In genomic region chr2:150860301-150860700, GRCh38 we compare ENCODE assay signal across 25 cellular contexts.
A peak's percentile ranks its signal among the peaks of the same experiment; 100 is the strongest.
DNase-seq lines count a peak whose midpoint lies in the region; ATAC-seq and TF ChIP-seq lines count a peak whose summit lies in the region.
"Had no signal": no experiment of that assay in that cellular context is flagged by ENCODE, and none has a peak within 500 bp of the region (broad histone marks: within the 10 kb centered on the region; RNA-seq: fewer than 3 reads in every experiment).

No MANE protein-coding gene starts in this region.

- POLR2A ChIA-PET in WTC11 (lab: Charles Lee), result interaction anchor here (0.7 kb wide), 1 partner anchor 883 kb away, joined by 10 read pairs; no protein-coding TSS in a partner anchor

- TF ChIP-seq CTCF in WTC11 (IDR thresholded peaks at IDR 0.05) (no peak), neural progenitor cell (IDR thresholded peaks at IDR 0.05) (no peak)

- CTCF ChIA-PET in WTC11 (lab: Charles Lee), result no interaction called here

- peaks cover 64% of the 10 kb centered on the region for H3K36me3 Mint-ChIP-seq in WTC11
- no peaks in the 10 kb centered on the region for H3K36me3 Mint-ChIP-seq in neural progenitor cell
- H3K36me3 Mint-ChIP-seq: activated naive CD8-positive, alpha-beta T cell; CD4-positive, CD25-positive, alpha-beta regulatory T cell; natural killer cell treated with Interleukin-12 subunit alpha and Interleukin-12 subunit beta and Interleukin-15 and Interleukin-18, amount 100 ng/mL, for 72 hours had no signal

- H3K27me3 Mint-ChIP-seq in WTC11 (ENCODE audit: low read depth) (no peaks in the 10 kb centered on the region), neural progenitor cell (ENCODE audit: insufficient read depth, low read depth) (peaks cover 2% of the 10 kb centered on the region)
- H3K27me3 Mint-ChIP-seq: activated CD4-positive, alpha-beta T cell treated with anti-CD3 and anti-CD28 coated beads, Interleukin-2, amount 10 ng/mL, durations not matched to agents 24 days and 14 days; CD4-positive, CD25-positive, alpha-beta regulatory T cell; natural killer cell treated with Interleukin-12 subunit alpha and Interleukin-12 subunit beta and Interleukin-15 and Interleukin-18, amount 100 ng/mL, for 72 hours had no signal

- no peaks in the 10 kb centered on the region for H3K27me3 ChIP-seq in neural progenitor cell
- H3K27me3 ChIP-seq: suprapubic skin had no signal

- H3F3A ChIP-seq in neural progenitor cell (ENCODE audit: low read depth), result peaks cover 5% of the 10 kb centered on the region

- H3K9me3 ChIP-seq in neural progenitor cell (ENCODE audit: low read depth), result no peaks in the 10 kb centered on the region
- H3K9me3 ChIP-seq: mucosa of descending colon, suprapubic skin had no signal

- no peaks in the 10 kb centered on the region for H3K36me3 ChIP-seq in neural progenitor cell
- H3K36me3 ChIP-seq: suprapubic skin had no signal

- H3K27ac ChIP-seq in neural progenitor cell, result no peak overlapping the region
- H3K27ac ChIP-seq: KMS-11, skin epidermis, suprapubic skin had no signal

- no peak overlapping the region for H3K4me3 ChIP-seq in neural progenitor cell
- H3K4me3 ChIP-seq: GM12878, mucosa of descending colon, skin epidermis, suprapubic skin had no signal

- H4K20me1 ChIP-seq in neural progenitor cell (ENCODE audit: low read depth), result no peaks in the 10 kb centered on the region

- H3K4me2 ChIP-seq in neural progenitor cell, result no peak overlapping the region
- H3K4me2 ChIP-seq: KMS-11 had no signal

- peaks cover 67% of the 10 kb centered on the region for H3K9me3 Mint-ChIP-seq in WTC11
- H3K9me3 Mint-ChIP-seq in neural progenitor cell, result peaks cover 15% of the 10 kb centered on the region
- H3K9me3 Mint-ChIP-seq: activated CD4-positive, alpha-beta T cell treated with anti-CD3 and anti-CD28 coated beads, Interleukin-2, amount 10 ng/mL, durations not matched to agents 24 days and 14 days had no signal

- ATAC-seq in WTC11, result no peak
- no peak for ATAC-seq in HG03354 (IDR thresholded peaks at IDR 0.05; ENCODE audit: poor library complexity, severe bottlenecking, unreplicated experiment)
- ATAC-seq: GM12878; mucosa of descending colon; natural killer cell treated with Interleukin-12 subunit alpha and Interleukin-12 subunit beta and Interleukin-15 and Interleukin-18, amount 100 ng/mL, for 72 hours had no signal

- peak in 2 of 3 experiments; percentile 27 to 42 for DNase-seq in NCI-H1417 (lab: John Stamatoyannopoulos, UW)
- no peak for DNase-seq in NCI-H1417 treated with DMSO at 0.1 percent for 48 hours (lab: John Stamatoyannopoulos, UW)
- DNase-seq in NCI-H1092 treated with DMSO at 0.1 percent for 48 hours (lab: John Stamatoyannopoulos, UW), result peak; percentile 35
- no peak for DNase-seq in WTC11 (ENCODE audit: low spot score)
- DNase-seq in neural progenitor cell (ENCODE audit: low spot score), result no peak
- DNase-seq in A172 (ENCODE audit: low spot score), result no peak
- DNase-seq in Kasumi-1 (lab: John Stamatoyannopoulos, UW), result no peak
- DNase-seq: activated CD4-positive, alpha-beta T cell treated with anti-CD3 and anti-CD28 coated beads, Interleukin-2, amount 10 ng/mL, durations not matched to agents 24 days and 14 days; activated CD8-positive, alpha-beta memory T cell treated with anti-CD3 and anti-CD28 coated beads for 24 hours; activated effector memory CD4-positive, alpha-beta T cell treated with Interleukin-2 at 50 U/mL for 16 hours; CD4-positive, CD25-positive, alpha-beta regulatory T cell; foreskin melanocyte; mucosa of descending colon; NCI-H1694 treated with DMSO at 0.1 percent for 48 hours; NCI-H2227 treated with DMSO at 0.1 percent for 48 hours; NCI-H82; retina; stimulated activated naive CD4-positive, alpha-beta T cell had no signal

- H3K4me1 Mint-ChIP-seq in WTC11 (peaks cover 24% of the 10 kb centered on the region), neural progenitor cell (peaks cover 12% of the 10 kb centered on the region)
- H3K4me1 Mint-ChIP-seq: activated CD4-positive, alpha-beta T cell treated with anti-CD3 and anti-CD28 coated beads, Interleukin-2, amount 10 ng/mL, durations not matched to agents 24 days and 14 days; CD4-positive, CD25-positive, alpha-beta regulatory T cell had no signal

- no peak overlapping the region for H3K9ac ChIP-seq in neural progenitor cell
- H3K9ac ChIP-seq: KMS-11 had no signal

- H3K79me2 ChIP-seq in neural progenitor cell (ENCODE audit: low read depth), result no peaks in the 10 kb centered on the region

- peak overlapping the region; percentile 51 for H3K27ac Mint-ChIP-seq in WTC11
- peak overlapping the region; percentile 60 for H3K27ac Mint-ChIP-seq in neural progenitor cell
- H3K27ac Mint-ChIP-seq: activated CD4-positive, alpha-beta T cell treated with anti-CD3 and anti-CD28 coated beads, Interleukin-2, amount 10 ng/mL, durations not matched to agents 24 days and 14 days; activated naive CD8-positive, alpha-beta T cell; CD4-positive, CD25-positive, alpha-beta regulatory T cell; natural killer cell treated with Interleukin-12 subunit alpha and Interleukin-12 subunit beta and Interleukin-15 and Interleukin-18, amount 100 ng/mL, for 72 hours had no signal

- peaks cover 16% of the 10 kb centered on the region for H3K4me1 ChIP-seq in neural progenitor cell

- H3K4me3 Mint-ChIP-seq in WTC11, result no peak overlapping the region
- H3K4me3 Mint-ChIP-seq in neural progenitor cell, result no peak overlapping the region
- H3K4me3 Mint-ChIP-seq: activated CD4-positive, alpha-beta T cell treated with anti-CD3 and anti-CD28 coated beads, Interleukin-2, amount 10 ng/mL, durations not matched to agents 24 days and 14 days; activated naive CD8-positive, alpha-beta T cell; CD4-positive, CD25-positive, alpha-beta regulatory T cell; natural killer cell treated with Interleukin-12 subunit alpha and Interleukin-12 subunit beta and Interleukin-15 and Interleukin-18, amount 100 ng/mL, for 72 hours had no signal

- no peak overlapping the region for H2AFZ ChIP-seq in neural progenitor cell (replicated peaks)

TF ChIP-seq in WTC11, 78 proteins besides CTCF, POLR2A, EP300 and RAD21 (continues in another document):
- TF ChIP-seq GABPB1 (CRISPR knock-in tag; IDR thresholded peaks at IDR 0.05) (no peak), AFF4 (CRISPR knock-in tag; IDR thresholded peaks at IDR 0.05; ENCODE audit: borderline replicate concordance) (no peak), PRDM15 (CRISPR knock-in tag; IDR thresholded peaks at IDR 0.05) (no peak), NFATC4 (CRISPR knock-in tag; IDR thresholded peaks at IDR 0.05) (no peak), CREB1 (CRISPR knock-in tag; IDR thresholded peaks at IDR 0.05) (no peak), ZNF263 (CRISPR knock-in tag; IDR thresholded peaks at IDR 0.05; ENCODE audit: low read depth) (no peak), MYBL2 (CRISPR knock-in tag; IDR thresholded peaks at IDR 0.05) (no peak), ZNF396 (CRISPR knock-in tag; IDR thresholded peaks at IDR 0.05; ENCODE audit: borderline replicate concordance) (no peak)

Comparison
In these comparisons a context has a peak if more than half of its experiments do, and no peak if none do; other contexts are left out.
1. DNase-seq: peak in NCI-H1417 (2 of 3) and NCI-H1092 treated with DMSO at 0.1 percent for 48 hours (single experiment); none in NCI-H1417 treated with DMSO at 0.1 percent for 48 hours (single experiment), WTC11 (single experiment), neural progenitor cell (single experiment), A172 (single experiment) and Kasumi-1 (0 of 2).